In the genomic region with DNA sequence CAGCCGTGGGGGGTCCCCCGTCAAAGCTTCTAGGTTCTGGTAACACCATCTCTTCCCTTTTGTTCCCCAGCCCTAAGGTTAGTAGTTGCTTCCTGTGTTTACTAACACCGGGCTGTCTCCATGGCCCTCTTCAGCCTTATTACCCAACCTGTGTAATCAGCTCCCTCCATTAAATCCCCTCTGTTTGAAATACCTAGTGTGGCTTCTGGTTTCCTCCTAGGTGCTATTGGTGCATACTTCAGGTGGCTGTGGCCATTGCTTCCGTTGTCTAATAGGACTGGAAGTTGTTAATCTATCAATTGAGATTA, we compare ENCODE assay signal across 27 cellular contexts. TPM values are rescaled to one million over a fixed set of nuclear protein-coding genes. Genes with fewer than 3 reads are reported as not detected.
DNase-seq lines count a peak whose midpoint lies in the region; ATAC-seq and TF ChIP-seq lines count a peak whose summit lies in the region.
"Had no signal": no experiment of that assay in that cellular context is flagged by ENCODE, and none has a peak within 500 bp of the region (broad histone marks: within the 10 kb centered on the region; RNA-seq: fewer than 3 reads in every experiment).

No MANE protein-coding gene starts in this region.

- DNase-seq in activated T-cell treated with anti-CD3 and anti-CD28 coated beads, Interleukin-2, amount 50 U/mL, for 72 hours = no peak
- DNase-seq in activated T-cell treated with anti-CD3 and anti-CD28 coated beads for 4 hours (no peak), choroid plexus epithelial cell (ENCODE audit: low read depth) (peak; percentile 25), left colon (no peak), thoracic aorta (ENCODE audit: low spot score) (no peak), GF-D8 (lab: John Stamatoyannopoulos, UW) (no peak), CD1c-positive myeloid dendritic cell (ENCODE audit: extremely low spot score) (no peak)
- no peak for DNase-seq in activated CD8-positive, alpha-beta memory T cell treated with anti-CD3 and anti-CD28 coated beads, Interleukin-2, amount 10 ng/mL, durations not matched to agents 7 days and 5 days
- DNase-seq: activated CD4-positive, alpha-beta T cell treated with anti-CD3 and anti-CD28 coated beads, Interleukin-2, amount 10 ng/mL, durations not matched to agents 7 days and 5 days; activated CD8-positive, alpha-beta memory T cell treated with anti-CD3 and anti-CD28 coated beads, Interleukin-2, amount 50 U/mL, for 4 hours; effector memory CD8-positive, alpha-beta T cell; H9; KBM-7; MM.1S; NCI-H748 treated with DMSO at 0.1 percent for 48 hours; psoas muscle had no signal

- H3K27me3 ChIP-seq in thoracic aorta (replicated peaks; ENCODE audit: insufficient read depth) = no peaks in the 10 kb centered on the region

- no peak overlapping the region for H3K27ac ChIP-seq in thoracic aorta
- H3K27ac ChIP-seq: neutrophil, psoas muscle, RWPE1, SK-N-MC, VCaP had no signal

- H3K36me3 Mint-ChIP-seq in activated T-cell treated with anti-CD3 and anti-CD28 coated beads, Interleukin-2, amount 50 U/mL, for 72 hours (ENCODE audit: insufficient read depth in 2 of 2) = no peaks in the 10 kb centered on the region
- H3K36me3 Mint-ChIP-seq in activated CD8-positive, alpha-beta memory T cell treated with anti-CD3 and anti-CD28 coated beads, Interleukin-2, amount 10 ng/mL, durations not matched to agents 7 days and 5 days = no peaks in the 10 kb centered on the region
- H3K36me3 Mint-ChIP-seq: activated naive CD4-positive, alpha-beta T cell treated with anti-CD3 and anti-CD28 coated beads, Interleukin-2, amount 50 U/mL, for 72 hours had no signal

- H3K27ac Mint-ChIP-seq in activated T-cell treated with anti-CD3 and anti-CD28 coated beads, Interleukin-2, amount 50 U/mL, for 72 hours = no peak overlapping the region
- H3K27ac Mint-ChIP-seq in activated CD8-positive, alpha-beta memory T cell treated with anti-CD3 and anti-CD28 coated beads, Interleukin-2, amount 10 ng/mL, durations not matched to agents 7 days and 5 days = no peak overlapping the region
- H3K27ac Mint-ChIP-seq: activated CD4-positive, alpha-beta T cell treated with anti-CD3 and anti-CD28 coated beads, Interleukin-2, amount 10 ng/mL, durations not matched to agents 7 days and 5 days; activated naive CD4-positive, alpha-beta T cell treated with anti-CD3 and anti-CD28 coated beads, Interleukin-2, amount 50 U/mL, for 72 hours; activated T-helper 2 cell treated with anti-CD3 and anti-CD28 coated beads, Interferon-gamma antibody, Interleukin-2, Interleukin-4, amounts not matched to agents 10 μg/mL and 5 μg/mL and 100 μg/mL, durations not matched to agents 14 hours and 24 hours and 36 hours; effector memory CD8-positive, alpha-beta T cell; H9; T-helper 2 cell treated with Interferon-gamma antibody and Interleukin-4, amounts not matched to agents 5 μg/mL and 100 μg/mL, for 36 hours had no signal

- H3K9me3 ChIP-seq in thoracic aorta = no peaks in the 10 kb centered on the region
- H3K9me3 ChIP-seq: BE2C, neutrophil, psoas muscle had no signal

- intact Hi-C loops in left colon (cut with DNase I, micrococcal nuclease) = no loop called here

- H3K9me3 Mint-ChIP-seq in activated T-cell treated with anti-CD3 and anti-CD28 coated beads, Interleukin-2, amount 50 U/mL, for 72 hours = no peaks in the 10 kb centered on the region
- H3K9me3 Mint-ChIP-seq in activated CD8-positive, alpha-beta memory T cell treated with anti-CD3 and anti-CD28 coated beads, Interleukin-2, amount 10 ng/mL, durations not matched to agents 7 days and 5 days (ENCODE audit: low read depth) = no peaks in the 10 kb centered on the region
- H3K9me3 Mint-ChIP-seq: activated CD4-positive, alpha-beta T cell treated with anti-CD3 and anti-CD28 coated beads, Interleukin-2, amount 10 ng/mL, durations not matched to agents 7 days and 5 days; activated naive CD4-positive, alpha-beta T cell treated with anti-CD3 and anti-CD28 coated beads, Interleukin-2, amount 50 U/mL, for 72 hours; activated T-helper 2 cell treated with anti-CD3 and anti-CD28 coated beads, Interferon-gamma antibody, Interleukin-2, Interleukin-4, amounts not matched to agents 10 μg/mL and 5 μg/mL and 100 μg/mL, durations not matched to agents 14 hours and 24 hours and 36 hours; effector memory CD8-positive, alpha-beta T cell; H9; T-helper 2 cell treated with Interferon-gamma antibody and Interleukin-4, amounts not matched to agents 5 μg/mL and 100 μg/mL, for 36 hours had no signal

- no peak for TF ChIP-seq CTCF in choroid plexus epithelial cell (conservative IDR thresholded peaks at IDR 0.05; ENCODE audit: low read depth, low read length)
- no peak for TF ChIP-seq CTCF in thoracic aorta (IDR thresholded peaks at IDR 0.05)

- H3K4me3 ChIP-seq in choroid plexus epithelial cell (ENCODE audit: low read depth, low read length) (no peak overlapping the region), thoracic aorta (peak overlapping the region; percentile 51)
- H3K4me3 ChIP-seq: lung, SK-N-MC had no signal

- no peaks in the 10 kb centered on the region for H3K4me1 ChIP-seq in thoracic aorta (ENCODE audit: control insufficient read depth in 1 of 2, low read depth in 2 of 2)
- H3K4me1 ChIP-seq: BE2C, psoas muscle had no signal

- peaks cover 45% of the 10 kb centered on the region for H3K27me3 Mint-ChIP-seq in activated T-cell treated with anti-CD3 and anti-CD28 coated beads, Interleukin-2, amount 50 U/mL, for 72 hours (ENCODE audit: low read depth)
- H3K27me3 Mint-ChIP-seq in activated CD8-positive, alpha-beta memory T cell treated with anti-CD3 and anti-CD28 coated beads, Interleukin-2, amount 10 ng/mL, durations not matched to agents 7 days and 5 days = peaks cover 48% of the 10 kb centered on the region

- peak overlapping the region; percentile 24 to 28 for H3K4me3 Mint-ChIP-seq in activated T-cell treated with anti-CD3 and anti-CD28 coated beads, Interleukin-2, amount 50 U/mL, for 72 hours
- H3K4me3 Mint-ChIP-seq in activated CD8-positive, alpha-beta memory T cell treated with anti-CD3 and anti-CD28 coated beads, Interleukin-2, amount 10 ng/mL, durations not matched to agents 7 days and 5 days = no peak overlapping the region
- H3K4me3 Mint-ChIP-seq: activated CD4-positive, alpha-beta T cell treated with anti-CD3 and anti-CD28 coated beads, Interleukin-2, amount 10 ng/mL, durations not matched to agents 7 days and 5 days; effector memory CD8-positive, alpha-beta T cell; H9; T-helper 2 cell treated with Interferon-gamma antibody and Interleukin-4, amounts not matched to agents 5 μg/mL and 100 μg/mL, for 36 hours had no signal

- no peak for ATAC-seq in activated T-cell treated with anti-CD3 and anti-CD28 coated beads, Interleukin-2, amount 50 U/mL, for 72 hours (replicated peaks in 1 of 2)
- ATAC-seq in left colon (peak; percentile 49), thoracic aorta (ENCODE audit: insufficient number of reproducible peaks, low FRiP score, low read depth) (no peak)
- no peak for ATAC-seq in activated CD8-positive, alpha-beta memory T cell treated with anti-CD3 and anti-CD28 coated beads, Interleukin-2, amount 10 ng/mL, durations not matched to agents 7 days and 5 days
- ATAC-seq: activated naive CD4-positive, alpha-beta T cell treated with anti-CD3 and anti-CD28 coated beads, Interleukin-2, amount 50 U/mL, for 72 hours; effector memory CD8-positive, alpha-beta T cell; psoas muscle had no signal

- CTCF ChIA-PET in activated CD8-positive, alpha-beta memory T cell treated with anti-CD3 and anti-CD28 coated beads, Interleukin-2, amount 10 ng/mL, durations not matched to agents 7 days and 5 days (lab: Charles Lee) = no interaction called here

- H3K36me3 ChIP-seq in thoracic aorta = no peaks in the 10 kb centered on the region
- H3K36me3 ChIP-seq: BE2C, neutrophil had no signal

- H3K4me1 Mint-ChIP-seq in activated T-cell treated with anti-CD3 and anti-CD28 coated beads, Interleukin-2, amount 50 U/mL, for 72 hours (ENCODE audit: low read depth) = peaks cover 9% of the 10 kb centered on the region
- peaks cover 5% of the 10 kb centered on the region for H3K4me1 Mint-ChIP-seq in activated CD8-positive, alpha-beta memory T cell treated with anti-CD3 and anti-CD28 coated beads, Interleukin-2, amount 10 ng/mL, durations not matched to agents 7 days and 5 days

RNA-seq across cellular contexts. Expression of a gene that starts 35.3 kb away (rescaled TPM):
- total RNA-seq in activated T-cell treated with anti-CD3 and anti-CD28 coated beads, Interleukin-2, amount 50 U/mL, for 72 hours = under 1 TPM in 1 of 2 donors, not detected in 1; 0.34 TPM
- 1 to 10 TPM in 1 of 2 donors, under 1 TPM in 1; 0.27 to 1.3 TPM for total RNA-seq in left colon
- total RNA-seq in thoracic aorta = not detected
- not detected for total RNA-seq in activated CD8-positive, alpha-beta memory T cell treated with anti-CD3 and anti-CD28 coated beads, Interleukin-2, amount 10 ng/mL, durations not matched to agents 7 days and 5 days
- total RNA-seq: activated CD4-positive, alpha-beta T cell treated with anti-CD3 and anti-CD28 coated beads, Interleukin-2, amount 10 ng/mL, durations not matched to agents 7 days and 5 days; activated naive CD4-positive, alpha-beta T cell treated with anti-CD3 and anti-CD28 coated beads, Interleukin-2, amount 50 U/mL, for 72 hours; activated T-helper 2 cell treated with anti-CD3 and anti-CD28 coated beads, Interferon-gamma antibody, Interleukin-2, Interleukin-4, amounts not matched to agents 10 μg/mL and 5 μg/mL and 100 μg/mL, durations not matched to agents 14 hours and 24 hours and 36 hours; esophagus mucosa; H9; myocyte; psoas muscle had no signal
